In genomic region chr1:75502776-75503175, GRCh38 we compare ENCODE assay signal across 20 cellular contexts.
DNase-seq lines count a peak whose midpoint lies in the region; ATAC-seq, FAIRE-seq and TF ChIP-seq lines count a peak whose summit lies in the region.
"Had no signal": no experiment of that assay in that cellular context is flagged by ENCODE, and none has a peak within 500 bp of the region (broad histone marks: within the 10 kb centered on the region; RNA-seq: fewer than 3 reads in every experiment).

No MANE protein-coding gene starts in this region.

- no peak overlapping the region for H3K27ac Mint-ChIP-seq in astrocyte (ENCODE audit: unreplicated experiment)
- H3K27ac Mint-ChIP-seq: activated naive CD4-positive, alpha-beta T cell treated with anti-CD3 and anti-CD28 coated beads, Interleukin-2, amount 50 U/mL, for 72 hours; GM23338; stimulated activated naive B cell treated with anti-CD40 and anti-IgM and Interleukin-4, amounts not matched to agents 10 μg/mL and 1 μg/mL and 100 μg/mL, for 72 hours had no signal

- H3K27ac ChIP-seq in astrocyte (ENCODE audit: low read depth, low read length) (peak overlapping the region; percentile 55), left lung (no peak overlapping the region)
- H3K27ac ChIP-seq: brain microvascular endothelial cell, dorsolateral prefrontal cortex, heart left ventricle, lower lobe of right lung, thyroid gland had no signal

- FAIRE-seq in astrocyte (lab: Jason Lieb, UNC): no peak

- H3K9me3 Mint-ChIP-seq in astrocyte (ENCODE audit: unreplicated experiment): no peaks in the 10 kb centered on the region
- H3K9me3 Mint-ChIP-seq: GM23338 had no signal

- DNase-seq in HCEC 1CT (peak; percentile 15), astrocyte (ENCODE audit: low read depth) (peak; percentile 90), epithelial cell of proximal tubule (ENCODE audit: low read depth) (peak; percentile 7), pulmonary artery endothelial cell (ENCODE audit: low read depth, low spot score) (peak; percentile 69), left lung (no peak), EL (no peak), NCI-H1048 (lab: John Stamatoyannopoulos, UW) (no peak)
- DNase-seq: activated CD4-positive, CD25-positive, alpha-beta regulatory T cell treated with anti-CD3 and anti-CD28 coated beads, Interleukin-2, amount 50 U/mL, for 72 hours; brain microvascular endothelial cell; CD8-positive, alpha-beta memory T cell; dorsolateral prefrontal cortex; heart left ventricle; lower lobe of right lung; NCI-H1417 treated with DMSO at 0.1 percent for 48 hours; NCI-H69; stimulated activated naive B cell treated with anti-CD40 and anti-IgM and Interleukin-4, amounts not matched to agents 10 μg/mL and 1 μg/mL and 100 μg/mL, for 72 hours; T-helper 9 cell; thyroid gland had no signal

- H3K27me3 Mint-ChIP-seq in astrocyte (ENCODE audit: low read depth, unreplicated experiment): no peaks in the 10 kb centered on the region
- H3K27me3 Mint-ChIP-seq: CD8-positive, alpha-beta memory T cell; stimulated activated naive B cell treated with anti-CD40 and anti-IgM and Interleukin-4, amounts not matched to agents 10 μg/mL and 1 μg/mL and 100 μg/mL, for 72 hours had no signal

- peak overlapping the region; percentile 5 for H3K4me2 ChIP-seq in astrocyte (ENCODE audit: low read length)
- H3K4me2 ChIP-seq: GM23338 had no signal

- H4K20me1 ChIP-seq in astrocyte (ENCODE audit: insufficient read depth, low read length): no peaks in the 10 kb centered on the region

- ATAC-seq in left lung: no peak
- ATAC-seq: activated naive CD4-positive, alpha-beta T cell treated with anti-CD3 and anti-CD28 coated beads, Interleukin-2, amount 50 U/mL, for 72 hours; GM23338; lower lobe of right lung; stimulated activated naive B cell treated with anti-CD40 and anti-IgM and Interleukin-4, amounts not matched to agents 10 μg/mL and 1 μg/mL and 100 μg/mL, for 72 hours had no signal

- no peak overlapping the region for H3K9ac ChIP-seq in astrocyte (ENCODE audit: low read length)

- H3K9me3 ChIP-seq in astrocyte (ENCODE audit: insufficient read depth, low read depth, low read length) (no peaks in the 10 kb centered on the region), left lung (no peaks in the 10 kb centered on the region)
- H3K9me3 ChIP-seq: heart left ventricle, lower lobe of right lung, thyroid gland had no signal

- H3K36me3 Mint-ChIP-seq in astrocyte (ENCODE audit: low read depth, unreplicated experiment): no peaks in the 10 kb centered on the region
- H3K36me3 Mint-ChIP-seq: activated naive CD4-positive, alpha-beta T cell treated with anti-CD3 and anti-CD28 coated beads, Interleukin-2, amount 50 U/mL, for 72 hours; CD8-positive, alpha-beta memory T cell; stimulated activated naive B cell treated with anti-CD40 and anti-IgM and Interleukin-4, amounts not matched to agents 10 μg/mL and 1 μg/mL and 100 μg/mL, for 72 hours had no signal

- intact Hi-C loops in left lung (cut with DNase I): no loop called here

- H3K4me1 Mint-ChIP-seq in astrocyte (ENCODE audit: low read depth, unreplicated experiment): no peaks in the 10 kb centered on the region
- H3K4me1 Mint-ChIP-seq: CD8-positive, alpha-beta memory T cell; stimulated activated naive B cell treated with anti-CD40 and anti-IgM and Interleukin-4, amounts not matched to agents 10 μg/mL and 1 μg/mL and 100 μg/mL, for 72 hours had no signal

- H2AFZ ChIP-seq in astrocyte (ENCODE audit: low read depth, low read length): no peak overlapping the region
- H2AFZ ChIP-seq: GM23338 had no signal

- H3K4me3 Mint-ChIP-seq in astrocyte (ENCODE audit: unreplicated experiment): no peak overlapping the region
- H3K4me3 Mint-ChIP-seq: CD8-positive, alpha-beta memory T cell; GM23338; stimulated activated naive B cell treated with anti-CD40 and anti-IgM and Interleukin-4, amounts not matched to agents 10 μg/mL and 1 μg/mL and 100 μg/mL, for 72 hours had no signal

- H3K27me3 ChIP-seq in astrocyte (ENCODE audit: insufficient read depth, low read length) (no peaks in the 10 kb centered on the region), left lung (no peaks in the 10 kb centered on the region)
- H3K27me3 ChIP-seq: brain microvascular endothelial cell, dorsolateral prefrontal cortex, heart left ventricle, thyroid gland had no signal

- H3K36me3 ChIP-seq in astrocyte (ENCODE audit: insufficient read depth, low read length): no peaks in the 10 kb centered on the region
- H3K36me3 ChIP-seq in left lung: no peaks in the 10 kb centered on the region
- H3K36me3 ChIP-seq: brain microvascular endothelial cell, heart left ventricle, lower lobe of right lung, thyroid gland had no signal

- no peak for TF ChIP-seq CTCF in astrocyte (IDR thresholded peaks at IDR 0.05; ENCODE audit: insufficient read depth, low read depth, low read length)
- no peak for TF ChIP-seq CTCF in epithelial cell of proximal tubule (conservative IDR thresholded peaks at IDR 0.05; ENCODE audit: low read depth, low read length)
- TF ChIP-seq CTCF in left lung (IDR thresholded peaks at IDR 0.05): no peak

- no peaks in the 10 kb centered on the region for H3K79me2 ChIP-seq in astrocyte (ENCODE audit: insufficient read depth, low read length)

- H3K4me1 ChIP-seq in astrocyte (ENCODE audit: insufficient read depth, low read length) (no peaks in the 10 kb centered on the region), left lung (no peaks in the 10 kb centered on the region)
- H3K4me1 ChIP-seq: heart left ventricle, lower lobe of right lung, thyroid gland had no signal

- H3K4me3 ChIP-seq in astrocyte (ENCODE audit: insufficient read depth, low read depth, low read length) (no peak overlapping the region), epithelial cell of proximal tubule (ENCODE audit: low read depth, low read length) (no peak overlapping the region), left lung (no peak overlapping the region)
- H3K4me3 ChIP-seq: dorsolateral prefrontal cortex, GM23338, heart left ventricle, lower lobe of right lung, thyroid gland had no signal

Comparison
In these comparisons a context has a peak if more than half of its experiments do, and no peak if none do; other contexts are left out.
1. DNase-seq: peak in HCEC 1CT (single experiment), astrocyte (single experiment), epithelial cell of proximal tubule (single experiment) and pulmonary artery endothelial cell (single experiment); none in left lung (0 of 2), EL (single experiment) and NCI-H1048 (single experiment).